Comparison of ENCODE assay signal across 1 cellular context in genomic region chr4:77819409-77819835, GRCh38.
A peak's percentile ranks its signal among the peaks of the same experiment; 100 is the strongest.
TF ChIP-seq lines count a peak whose summit lies in the region.

No MANE protein-coding gene starts in this region.

TF ChIP-seq in GM12878, 131 proteins besides CTCF, POLR2A, EP300 and RAD21 (continued from another document):
- TF ChIP-seq, protein P1, sequence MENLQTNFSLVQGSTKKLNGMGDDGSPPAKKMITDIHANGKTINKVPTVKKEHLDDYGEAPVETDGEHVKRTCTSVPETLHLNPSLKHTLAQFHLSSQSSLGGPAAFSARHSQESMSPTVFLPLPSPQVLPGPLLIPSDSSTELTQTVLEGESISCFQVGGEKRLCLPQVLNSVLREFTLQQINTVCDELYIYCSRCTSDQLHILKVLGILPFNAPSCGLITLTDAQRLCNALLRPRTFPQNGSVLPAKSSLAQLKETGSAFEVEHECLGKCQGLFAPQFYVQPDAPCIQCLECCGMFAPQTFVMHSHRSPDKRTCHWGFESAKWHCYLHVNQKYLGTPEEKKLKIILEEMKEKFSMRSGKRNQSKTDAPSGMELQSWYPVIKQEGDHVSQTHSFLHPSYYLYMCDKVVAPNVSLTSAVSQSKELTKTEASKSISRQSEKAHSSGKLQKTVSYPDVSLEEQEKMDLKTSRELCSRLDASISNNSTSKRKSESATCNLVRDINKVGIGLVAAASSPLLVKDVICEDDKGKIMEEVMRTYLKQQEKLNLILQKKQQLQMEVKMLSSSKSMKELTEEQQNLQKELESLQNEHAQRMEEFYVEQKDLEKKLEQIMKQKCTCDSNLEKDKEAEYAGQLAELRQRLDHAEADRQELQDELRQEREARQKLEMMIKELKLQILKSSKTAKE (IDR thresholded peaks at IDR 0.05; ENCODE audit: low read depth, poor library complexity, severe bottlenecking) = no peak
- TF ChIP-seq MXI1 (IDR thresholded peaks at IDR 0.05; ENCODE audit: low read depth, low read length) = no peak
- no peak for TF ChIP-seq FOS (IDR thresholded peaks at IDR 0.05; ENCODE audit: borderline replicate concordance, extremely low read depth, insufficient read length)
- no peak for TF ChIP-seq SREBF1 (IDR thresholded peaks at IDR 0.05; ENCODE audit: low read length)
- TF ChIP-seq NR2C2 (IDR thresholded peaks at IDR 0.05; ENCODE audit: borderline replicate concordance, control insufficient read depth, insufficient read length, low read depth) = no peak
- TF ChIP-seq MLLT1 (IDR thresholded peaks at IDR 0.05) = no peak
- no peak for TF ChIP-seq PAX8 (IDR thresholded peaks at IDR 0.05)
- no peak for TF ChIP-seq ZNF217 (IDR thresholded peaks at IDR 0.05)
- TF ChIP-seq LARP7 (IDR thresholded peaks at IDR 0.05) = 0 out of 2 replicates have a peak, but pooled peaks have one; percentile 1
- no peak for TF ChIP-seq GATAD2B (conservative IDR thresholded peaks at IDR 0.05; ENCODE audit: low read depth)
- no peak for TF ChIP-seq EZH2 (IDR thresholded peaks at IDR 0.05; ENCODE audit: borderline replicate concordance, control insufficient read depth, low read depth, low read length)
- TF ChIP-seq ZBTB4 (CRISPR knock-in tag; IDR thresholded peaks at IDR 0.05) = no peak
- no peak for TF ChIP-seq DPF2 (IDR thresholded peaks at IDR 0.05)
- peak; percentile 83; the same call in 1 of the 2 replicates for TF ChIP-seq BACH1 (IDR thresholded peaks at IDR 0.05; ENCODE audit: borderline replicate concordance)
- TF ChIP-seq SP1 (IDR thresholded peaks at IDR 0.05; ENCODE audit: low read depth, low read length) = no peak
